Comparison of ENCODE assay signal across 8 cellular contexts in the genomic region with DNA sequence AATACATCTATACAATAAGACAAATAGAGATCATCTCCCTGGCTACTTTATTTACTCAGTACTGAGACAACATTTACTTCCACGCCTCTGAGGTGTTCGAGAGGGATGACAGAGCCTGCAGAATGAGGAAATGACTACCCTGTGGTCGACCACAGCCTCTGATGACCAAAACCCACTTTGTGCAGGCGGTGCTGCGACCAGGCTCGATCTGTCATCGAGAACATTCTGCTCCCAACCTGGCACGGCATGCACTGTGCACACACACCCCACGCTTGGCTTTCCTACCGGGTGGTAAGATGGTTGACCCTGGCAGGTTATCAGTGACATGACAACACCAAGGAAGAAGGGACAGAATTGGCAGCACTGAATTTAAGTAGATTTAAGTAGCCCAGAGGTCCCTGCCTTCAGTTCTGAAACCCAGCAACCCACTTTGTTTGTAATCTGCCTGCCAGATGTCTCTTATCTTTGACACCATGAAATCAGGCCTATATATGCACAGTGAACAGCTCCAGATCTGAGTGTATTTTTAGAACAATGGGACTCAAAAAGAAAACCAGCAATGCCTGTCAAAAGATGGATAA. TPM values are rescaled to one million over a fixed set of nuclear protein-coding genes. Genes with fewer than 3 reads are reported as not detected.
A peak's percentile ranks its signal among the peaks of the same experiment; 100 is the strongest.
DNase-seq lines count a peak whose midpoint lies in the region; ATAC-seq and TF ChIP-seq lines count a peak whose summit lies in the region.

No MANE protein-coding gene starts in this region.

- H3K4me3 ChIP-seq in HL-60 (replicated peaks; ENCODE audit: insufficient read depth, low read length) (no peak overlapping the region), choroid plexus epithelial cell (ENCODE audit: low read depth, low read length) (no peak overlapping the region)

- peak overlapping the region in 2 of 10 donors; percentile 42 to 67 for H3K4me3 Mint-ChIP-seq in naive thymus-derived CD8-positive, alpha-beta T cell

- TF ChIP-seq CTCF in HL-60 (IDR thresholded peaks at IDR 0.05; ENCODE audit: insufficient read depth, low read length) (no peak), choroid plexus epithelial cell (conservative IDR thresholded peaks at IDR 0.05; ENCODE audit: low read depth, low read length) (no peak)

- peak; percentile 72 for ATAC-seq in GM21367 (IDR thresholded peaks at IDR 0.05; ENCODE audit: unreplicated experiment)
- ATAC-seq in naive thymus-derived CD8-positive, alpha-beta T cell: peak in 1 of 2 donors; percentile 87

- H3K27me3 Mint-ChIP-seq in naive thymus-derived CD8-positive, alpha-beta T cell: no peaks in the 10 kb centered on the region

- DNase-seq in DMS53 (lab: John Stamatoyannopoulos, UW): peak; percentile 98
- peak; percentile 60 to 93 for DNase-seq in HL-60 (ENCODE audit: low read depth in 1 of 2, low spot score in 1 of 2)
- peak; percentile 51 for DNase-seq in UCSD-AML1 (lab: John Stamatoyannopoulos, UW; ENCODE audit: unreplicated experiment)
- peak; percentile 58 for DNase-seq in choroid plexus epithelial cell (ENCODE audit: low read depth)
- peak in 6 of 10 donors; percentile 11 to 34 (median 22) for DNase-seq in naive thymus-derived CD8-positive, alpha-beta T cell
- no peak for DNase-seq in SW 1271 (lab: John Stamatoyannopoulos, UW)
- DNase-seq in NCI-H526 treated with DMSO at 0.1 percent for 48 hours (lab: John Stamatoyannopoulos, UW): no peak

- peaks cover 6 to 66% (median 28%) of the 10 kb centered on the region in 3 donors for H3K36me3 Mint-ChIP-seq in naive thymus-derived CD8-positive, alpha-beta T cell

- POLR2A ChIA-PET in naive thymus-derived CD8-positive, alpha-beta T cell (lab: Charles Lee): no interaction called here

- H3K27ac Mint-ChIP-seq in naive thymus-derived CD8-positive, alpha-beta T cell: peak overlapping the region; percentile 37 to 89 (median 80)

- H3K27ac ChIP-seq in HL-60 (replicated peaks): peak overlapping the region; percentile 88

- H3K27me3 ChIP-seq in HL-60 (ENCODE audit: insufficient read depth, poor library complexity, severe bottlenecking): no peaks in the 10 kb centered on the region

- H3K4me1 Mint-ChIP-seq in naive thymus-derived CD8-positive, alpha-beta T cell: peaks cover 8 to 31% (median 21%) of the 10 kb centered on the region in 4 donors

- no peaks in the 10 kb centered on the region for H3K9me3 Mint-ChIP-seq in naive thymus-derived CD8-positive, alpha-beta T cell

RNA-seq across cellular contexts. Expression of a gene that starts 42.6 kb away (rescaled TPM):
- 10 to 100 TPM; 25.9 to 27.1 TPM for total RNA-seq in naive thymus-derived CD8-positive, alpha-beta T cell
- polyA plus RNA-seq in naive thymus-derived CD8-positive, alpha-beta T cell: 10 to 100 TPM; 10.0 to 15.3 (median 12.0) TPM

RNA-seq across cellular contexts. Expression of a gene that starts 42.9 kb away (rescaled TPM):
- total RNA-seq in naive thymus-derived CD8-positive, alpha-beta T cell: 10 to 100 TPM; 41.9 to 48.1 TPM
- 1 to 10 TPM; 2.9 to 4.9 (median 4.0) TPM for polyA plus RNA-seq in naive thymus-derived CD8-positive, alpha-beta T cell

Comparison
In these comparisons a context has a peak if more than half of its experiments do, and no peak if none do; other contexts are left out.
1. DNase-seq: peak in DMS53 (single experiment), HL-60 (2 of 2), UCSD-AML1 (single experiment), choroid plexus epithelial cell (single experiment) and naive thymus-derived CD8-positive, alpha-beta T cell (6 of 10); none in SW 1271 (0 of 2) and NCI-H526 treated with DMSO at 0.1 percent for 48 hours (single experiment).